ENCODE assay signal across 11 cellular contexts in the genomic region with DNA sequence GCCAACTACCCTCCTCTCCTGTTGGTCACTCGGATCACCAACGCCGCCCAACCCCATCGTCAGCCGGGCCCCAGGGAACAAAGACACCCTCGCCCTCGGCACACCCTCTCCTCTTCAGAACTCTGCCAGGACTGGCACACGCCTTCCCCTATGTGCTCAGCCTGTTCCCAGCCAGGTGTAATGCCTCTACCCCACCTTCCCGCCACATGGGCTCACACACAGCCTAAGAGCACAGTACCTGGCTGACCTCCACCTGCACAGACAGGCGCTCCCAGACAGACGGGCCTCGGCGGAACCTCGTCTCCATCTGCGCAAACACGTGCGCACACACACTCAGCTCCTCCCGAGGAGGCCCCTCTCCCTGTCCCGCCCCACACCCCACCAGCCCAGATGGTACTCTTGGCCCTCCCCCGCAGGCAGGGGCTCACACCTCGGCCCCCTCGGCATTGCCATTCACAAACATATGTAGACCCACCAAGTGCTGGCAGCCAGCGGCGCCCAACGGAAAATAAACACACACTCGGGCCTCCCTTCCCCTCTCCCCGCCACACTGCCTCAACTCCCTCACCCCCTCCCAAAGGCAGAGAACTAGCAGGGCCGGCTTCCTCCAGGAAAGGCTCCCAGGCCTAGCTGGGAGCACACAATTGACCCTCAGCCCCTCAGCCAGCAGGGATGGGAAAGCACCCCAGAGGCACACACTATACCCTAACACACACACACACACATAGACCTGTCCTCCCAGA. TPM values are rescaled to one million over a fixed set of nuclear protein-coding genes. Genes with fewer than 3 reads are reported as not detected.
DNase-seq lines count a peak whose midpoint lies in the region; ATAC-seq and TF ChIP-seq lines count a peak whose summit lies in the region.
"Had no signal": no experiment of that assay in that cellular context is flagged by ENCODE, and none has a peak within 500 bp of the region (broad histone marks: within the 10 kb centered on the region; RNA-seq: fewer than 3 reads in every experiment).

No MANE protein-coding gene starts in this region.

- CTCF ChIA-PET in activated CD4-positive, alpha-beta memory T cell treated with anti-CD3 and anti-CD28 coated beads, Interleukin-2, amount 10 ng/mL, durations not matched to agents 7 days and 5 days (lab: Charles Lee) = no interaction called here
- CTCF ChIA-PET in activated CD4-positive, alpha-beta memory T cell treated with anti-CD3 and anti-CD28 coated beads for 36 hours (lab: Charles Lee) = no interaction called here
- CTCF ChIA-PET in T-cell (lab: Charles Lee) = no interaction called here
- CTCF ChIA-PET in activated CD8-positive, alpha-beta memory T cell treated with anti-CD3 and anti-CD28 coated beads, Interleukin-2, amount 10 ng/mL, durations not matched to agents 7 days and 5 days (lab: Charles Lee) = no interaction called here

- no peaks in the 10 kb centered on the region for H3K36me3 Mint-ChIP-seq in activated CD4-positive, alpha-beta memory T cell treated with anti-CD3 and anti-CD28 coated beads, Interleukin-2, amount 10 ng/mL, durations not matched to agents 7 days and 5 days (ENCODE audit: low read depth)
- no peaks in the 10 kb centered on the region for H3K36me3 Mint-ChIP-seq in activated CD4-positive, alpha-beta memory T cell treated with anti-CD3 and anti-CD28 coated beads for 36 hours
- H3K36me3 Mint-ChIP-seq in T-cell = no peaks in the 10 kb centered on the region
- H3K36me3 Mint-ChIP-seq in glutamatergic neuron (ENCODE audit: unreplicated experiment) = no peaks in the 10 kb centered on the region
- H3K36me3 Mint-ChIP-seq in stimulated activated memory B cell treated with anti-CD40 and anti-IgM and Interleukin-4, amounts not matched to agents 10 μg/mL and 1 μg/mL and 100 μg/mL, for 72 hours = no peaks in the 10 kb centered on the region
- H3K36me3 Mint-ChIP-seq in activated CD8-positive, alpha-beta memory T cell treated with anti-CD3 and anti-CD28 coated beads, Interleukin-2, amount 10 ng/mL, durations not matched to agents 7 days and 5 days = no peaks in the 10 kb centered on the region

- peaks cover 13% of the 10 kb centered on the region for H3K27me3 ChIP-seq in SJCRH30

- H3K27me3 Mint-ChIP-seq in activated CD4-positive, alpha-beta memory T cell treated with anti-CD3 and anti-CD28 coated beads, Interleukin-2, amount 10 ng/mL, durations not matched to agents 7 days and 5 days = peaks cover 67% of the 10 kb centered on the region
- peaks cover 57% of the 10 kb centered on the region for H3K27me3 Mint-ChIP-seq in activated CD4-positive, alpha-beta memory T cell treated with anti-CD3 and anti-CD28 coated beads for 36 hours
- H3K27me3 Mint-ChIP-seq in T-cell = peaks cover 55 to 69% of the 10 kb centered on the region in 2 donors
- peaks cover 17% of the 10 kb centered on the region for H3K27me3 Mint-ChIP-seq in glutamatergic neuron (ENCODE audit: unreplicated experiment)
- peaks cover 87% of the 10 kb centered on the region for H3K27me3 Mint-ChIP-seq in stimulated activated memory B cell treated with anti-CD40 and anti-IgM and Interleukin-4, amounts not matched to agents 10 μg/mL and 1 μg/mL and 100 μg/mL, for 72 hours
- peaks cover 65% of the 10 kb centered on the region for H3K27me3 Mint-ChIP-seq in activated CD8-positive, alpha-beta memory T cell treated with anti-CD3 and anti-CD28 coated beads, Interleukin-2, amount 10 ng/mL, durations not matched to agents 7 days and 5 days

- H3K27ac Mint-ChIP-seq in activated CD4-positive, alpha-beta memory T cell treated with anti-CD3 and anti-CD28 coated beads, Interleukin-2, amount 10 ng/mL, durations not matched to agents 7 days and 5 days = no peak overlapping the region
- H3K27ac Mint-ChIP-seq in activated CD4-positive, alpha-beta memory T cell treated with anti-CD3 and anti-CD28 coated beads for 36 hours = no peak overlapping the region
- H3K27ac Mint-ChIP-seq in T-cell = peak overlapping the region in 1 of 2 donors; percentile 9
- H3K27ac Mint-ChIP-seq in glutamatergic neuron (ENCODE audit: unreplicated experiment) = peak overlapping the region; percentile 76
- no peak overlapping the region for H3K27ac Mint-ChIP-seq in stimulated activated memory B cell treated with anti-CD40 and anti-IgM and Interleukin-4, amounts not matched to agents 10 μg/mL and 1 μg/mL and 100 μg/mL, for 72 hours
- H3K27ac Mint-ChIP-seq in activated CD8-positive, alpha-beta memory T cell treated with anti-CD3 and anti-CD28 coated beads, Interleukin-2, amount 10 ng/mL, durations not matched to agents 7 days and 5 days = no peak overlapping the region

- H3K4me1 ChIP-seq in SJCRH30 = no peaks in the 10 kb centered on the region

- H3K36me3 ChIP-seq in SJCRH30 = no peaks in the 10 kb centered on the region

- peaks cover 32% of the 10 kb centered on the region for H3K4me1 Mint-ChIP-seq in activated CD4-positive, alpha-beta memory T cell treated with anti-CD3 and anti-CD28 coated beads, Interleukin-2, amount 10 ng/mL, durations not matched to agents 7 days and 5 days
- peaks cover 28% of the 10 kb centered on the region for H3K4me1 Mint-ChIP-seq in activated CD4-positive, alpha-beta memory T cell treated with anti-CD3 and anti-CD28 coated beads for 36 hours (ENCODE audit: low read depth)
- H3K4me1 Mint-ChIP-seq in T-cell = peaks cover 27 to 33% (median 32%) of the 10 kb centered on the region in 3 donors
- peaks cover 39% of the 10 kb centered on the region for H3K4me1 Mint-ChIP-seq in glutamatergic neuron (ENCODE audit: low read depth, unreplicated experiment)
- H3K4me1 Mint-ChIP-seq in stimulated activated memory B cell treated with anti-CD40 and anti-IgM and Interleukin-4, amounts not matched to agents 10 μg/mL and 1 μg/mL and 100 μg/mL, for 72 hours = peaks cover 32% of the 10 kb centered on the region
- peaks cover 25% of the 10 kb centered on the region for H3K4me1 Mint-ChIP-seq in activated CD8-positive, alpha-beta memory T cell treated with anti-CD3 and anti-CD28 coated beads, Interleukin-2, amount 10 ng/mL, durations not matched to agents 7 days and 5 days

- no peak for TF ChIP-seq CTCF in glutamatergic neuron (IDR thresholded peaks at IDR 0.05; ENCODE audit: partially characterized antibody, unreplicated experiment)

- H3K27ac ChIP-seq in SJCRH30 = no peak overlapping the region

- intact Hi-C loops in activated CD4-positive, alpha-beta memory T cell treated with anti-CD3 and anti-CD28 coated beads for 36 hours (cut with micrococcal nuclease) = no loop called here

- ATAC-seq in T-cell (replicated peaks in 1 of 4) = no peak
- ATAC-seq in stimulated activated memory B cell treated with anti-CD40 and anti-IgM and Interleukin-4, amounts not matched to agents 10 μg/mL and 1 μg/mL and 100 μg/mL, for 72 hours = no peak
- no peak for ATAC-seq in activated CD8-positive, alpha-beta memory T cell treated with anti-CD3 and anti-CD28 coated beads, Interleukin-2, amount 10 ng/mL, durations not matched to agents 7 days and 5 days

- no peaks in the 10 kb centered on the region for H3K9me3 Mint-ChIP-seq in activated CD4-positive, alpha-beta memory T cell treated with anti-CD3 and anti-CD28 coated beads, Interleukin-2, amount 10 ng/mL, durations not matched to agents 7 days and 5 days
- no peaks in the 10 kb centered on the region for H3K9me3 Mint-ChIP-seq in activated CD4-positive, alpha-beta memory T cell treated with anti-CD3 and anti-CD28 coated beads for 36 hours
- H3K9me3 Mint-ChIP-seq in T-cell (no peaks in the 10 kb centered on the region), glutamatergic neuron (ENCODE audit: unreplicated experiment) (peaks cover 5% of the 10 kb centered on the region)
- H3K9me3 Mint-ChIP-seq in stimulated activated memory B cell treated with anti-CD40 and anti-IgM and Interleukin-4, amounts not matched to agents 10 μg/mL and 1 μg/mL and 100 μg/mL, for 72 hours = no peaks in the 10 kb centered on the region
- H3K9me3 Mint-ChIP-seq in activated CD8-positive, alpha-beta memory T cell treated with anti-CD3 and anti-CD28 coated beads, Interleukin-2, amount 10 ng/mL, durations not matched to agents 7 days and 5 days (ENCODE audit: low read depth) = no peaks in the 10 kb centered on the region

- H3K4me3 ChIP-seq in SJCRH30 = no peak overlapping the region

- H3K9me3 ChIP-seq in SJCRH30 (replicated peaks) = no peaks in the 10 kb centered on the region

- no peak for DNase-seq in activated CD4-positive, alpha-beta memory T cell treated with anti-CD3 and anti-CD28 coated beads, Interleukin-2, amount 10 ng/mL, durations not matched to agents 7 days and 5 days
- DNase-seq in activated CD4-positive, alpha-beta memory T cell treated with anti-CD3 and anti-CD28 coated beads for 36 hours = no peak
- DNase-seq in T-cell = no peak
- DNase-seq in glutamatergic neuron = no peak
- no peak for DNase-seq in activated CD8-positive, alpha-beta memory T cell treated with anti-CD3 and anti-CD28 coated beads, Interleukin-2, amount 10 ng/mL, durations not matched to agents 7 days and 5 days
- DNase-seq in SJCRH30 = no peak
- DNase-seq in dedifferentiated amniotic fluid mesenchymal stem cell (ENCODE audit: extremely low spot score) = no peak
- DNase-seq: NCI-H1092 treated with DMSO at 0.1 percent for 48 hours; stimulated activated CD4-positive, alpha-beta T cell treated with anti-CD3 and anti-CD28 coated beads, Interleukin-2, amount 100 ng/mL, for 24 hours; substantia nigra had no signal

- POLR2A ChIA-PET in activated CD4-positive, alpha-beta memory T cell treated with anti-CD3 and anti-CD28 coated beads, Interleukin-2, amount 10 ng/mL, durations not matched to agents 7 days and 5 days (lab: Charles Lee) = no interaction called here
- POLR2A ChIA-PET in activated CD4-positive, alpha-beta memory T cell treated with anti-CD3 and anti-CD28 coated beads for 36 hours (lab: Charles Lee) = no interaction called here
- POLR2A ChIA-PET in T-cell (lab: Charles Lee) = no interaction called here

- peak overlapping the region; percentile 49 for H3K4me3 Mint-ChIP-seq in activated CD4-positive, alpha-beta memory T cell treated with anti-CD3 and anti-CD28 coated beads, Interleukin-2, amount 10 ng/mL, durations not matched to agents 7 days and 5 days
- H3K4me3 Mint-ChIP-seq in activated CD4-positive, alpha-beta memory T cell treated with anti-CD3 and anti-CD28 coated beads for 36 hours = no peak overlapping the region
- peak overlapping the region; percentile 70 to 93 (median 77) for H3K4me3 Mint-ChIP-seq in T-cell
- H3K4me3 Mint-ChIP-seq in glutamatergic neuron (ENCODE audit: unreplicated experiment) = peak overlapping the region; percentile 85
- peak overlapping the region; percentile 63 for H3K4me3 Mint-ChIP-seq in stimulated activated memory B cell treated with anti-CD40 and anti-IgM and Interleukin-4, amounts not matched to agents 10 μg/mL and 1 μg/mL and 100 μg/mL, for 72 hours
- no peak overlapping the region for H3K4me3 Mint-ChIP-seq in activated CD8-positive, alpha-beta memory T cell treated with anti-CD3 and anti-CD28 coated beads, Interleukin-2, amount 10 ng/mL, durations not matched to agents 7 days and 5 days

RNA-seq across cellular contexts. Expression of a gene that starts 8.5 kb away (rescaled TPM):
- under 1 TPM; 0.28 to 0.38 TPM for total RNA-seq in activated CD4-positive, alpha-beta memory T cell treated with anti-CD3 and anti-CD28 coated beads, Interleukin-2, amount 10 ng/mL, durations not matched to agents 7 days and 5 days
- total RNA-seq in activated CD4-positive, alpha-beta memory T cell treated with anti-CD3 and anti-CD28 coated beads for 36 hours = under 1 TPM; 0.39 to 0.57 TPM
- total RNA-seq in T-cell (under 1 TPM; 0.09 to 0.88 (median 0.70) TPM), glutamatergic neuron (ENCODE audit: unreplicated experiment) (7.3 TPM)
- under 1 TPM; 0.07 to 0.50 TPM for total RNA-seq in activated CD8-positive, alpha-beta memory T cell treated with anti-CD3 and anti-CD28 coated beads, Interleukin-2, amount 10 ng/mL, durations not matched to agents 7 days and 5 days
- total RNA-seq in SJCRH30 (2014; rRNA removed; shearing (Covaris generic)) = under 0.01 and 0.02 TPM in 2 replicates

Comparison
In these comparisons a context has a peak if more than half of its experiments do, and no peak if none do; other contexts are left out.
1. H3K4me3 Mint-ChIP-seq: peak in activated CD4-positive, alpha-beta memory T cell treated with anti-CD3 and anti-CD28 coated beads, Interleukin-2, amount 10 ng/mL, durations not matched to agents 7 days and 5 days (single experiment), T-cell (3 of 3), glutamatergic neuron (single experiment) and stimulated activated memory B cell treated with anti-CD40 and anti-IgM and Interleukin-4, amounts not matched to agents 10 μg/mL and 1 μg/mL and 100 μg/mL, for 72 hours (single experiment); none in activated CD4-positive, alpha-beta memory T cell treated with anti-CD3 and anti-CD28 coated beads for 36 hours (single experiment) and activated CD8-positive, alpha-beta memory T cell treated with anti-CD3 and anti-CD28 coated beads, Interleukin-2, amount 10 ng/mL, durations not matched to agents 7 days and 5 days (single experiment).